Comparison of ENCODE assay signal across 29 cellular contexts in genomic region chr12:56431850-56432249, GRCh38. TPM values are rescaled to one million over a fixed set of nuclear protein-coding genes. Genes with fewer than 3 reads are reported as not detected.
"Had no signal": no experiment of that assay in that cellular context is flagged by ENCODE, and none has a peak within 500 bp of the region (broad histone marks: within the 10 kb centered on the region; RNA-seq: fewer than 3 reads in every experiment).

No MANE protein-coding gene starts in this region.

- H3K27ac Mint-ChIP-seq: activated CD4-positive, alpha-beta memory T cell treated with anti-CD3 and anti-CD28 coated beads for 36 hours; activated naive CD4-positive, alpha-beta T cell treated with anti-CD3 and anti-CD28 coated beads, Interleukin-2, amount 10 ng/mL, durations not matched to agents 7 days and 5 days; activated T-cell treated with anti-CD3 and anti-CD28 coated beads, Interleukin-2, amount 50 U/mL, for 72 hours; brain; memory B cell; T-helper 1 cell treated with Interleukin-12 subunit alpha and Interleukin-12 subunit beta and Interleukin-4 antibody, amounts not matched to agents 30 μg/mL and 1 μg/mL, for 36 hours; type B pancreatic cell had no signal

- H3K9me3 Mint-ChIP-seq: activated CD4-positive, alpha-beta memory T cell treated with anti-CD3 and anti-CD28 coated beads for 36 hours; activated naive CD4-positive, alpha-beta T cell treated with anti-CD3 and anti-CD28 coated beads, Interleukin-2, amount 10 ng/mL, durations not matched to agents 7 days and 5 days; activated T-cell treated with anti-CD3 and anti-CD28 coated beads, Interleukin-2, amount 50 U/mL, for 72 hours; brain; central memory CD8-positive, alpha-beta T cell; memory B cell; nephron progenitor cell; T-helper 1 cell treated with Interleukin-12 subunit alpha and Interleukin-12 subunit beta and Interleukin-4 antibody, amounts not matched to agents 30 μg/mL and 1 μg/mL, for 36 hours; type B pancreatic cell had no signal

- H3K4me3 Mint-ChIP-seq: activated CD4-positive, alpha-beta memory T cell treated with anti-CD3 and anti-CD28 coated beads for 36 hours; activated naive CD4-positive, alpha-beta T cell treated with anti-CD3 and anti-CD28 coated beads, Interleukin-2, amount 10 ng/mL, durations not matched to agents 7 days and 5 days; activated T-cell treated with anti-CD3 and anti-CD28 coated beads, Interleukin-2, amount 50 U/mL, for 72 hours; brain; central memory CD8-positive, alpha-beta T cell; memory B cell; nephron progenitor cell; T-helper 1 cell treated with Interleukin-12 subunit alpha and Interleukin-12 subunit beta and Interleukin-4 antibody, amounts not matched to agents 30 μg/mL and 1 μg/mL, for 36 hours; type B pancreatic cell had no signal

- ATAC-seq: activated T-cell treated with anti-CD3 and anti-CD28 coated beads, Interleukin-2, amount 50 U/mL, for 72 hours; gastrocnemius medialis; left cardiac atrium; mucosa of descending colon; right lobe of liver had no signal

- H3K27me3 ChIP-seq: gastrocnemius medialis, right lobe of liver, testis, vagina had no signal

- H3K36me3 ChIP-seq: gastrocnemius medialis had no signal

- H3K4me1 Mint-ChIP-seq: activated naive CD4-positive, alpha-beta T cell treated with anti-CD3 and anti-CD28 coated beads, Interleukin-2, amount 10 ng/mL, durations not matched to agents 7 days and 5 days; brain; central memory CD8-positive, alpha-beta T cell; memory B cell; nephron progenitor cell had no signal

- H3K27me3 Mint-ChIP-seq: activated CD4-positive, alpha-beta memory T cell treated with anti-CD3 and anti-CD28 coated beads for 36 hours; activated naive CD4-positive, alpha-beta T cell treated with anti-CD3 and anti-CD28 coated beads, Interleukin-2, amount 10 ng/mL, durations not matched to agents 7 days and 5 days; brain; central memory CD8-positive, alpha-beta T cell; memory B cell; type B pancreatic cell had no signal

- H3K4me3 ChIP-seq: gastrocnemius medialis, mucosa of descending colon, right lobe of liver, smooth muscle cell, testis, vagina had no signal

- H3K9me3 ChIP-seq: gastrocnemius medialis, mucosa of descending colon, right lobe of liver, testis, vagina had no signal

- DNase-seq: activated CD4-positive, alpha-beta memory T cell treated with anti-CD3 and anti-CD28 coated beads for 36 hours; activated CD4-positive, alpha-beta T cell treated with anti-CD3 and anti-CD28 coated beads for 4 hours; activated CD4-positive, CD25-positive, alpha-beta regulatory T cell; activated effector memory CD4-positive, alpha-beta T cell treated with anti-CD3 and anti-CD28 coated beads, Interleukin-2, amount 50 U/mL, for 16 hours; activated naive CD4-positive, alpha-beta T cell treated with anti-CD3 and anti-CD28 coated beads, Interleukin-2, amount 10 ng/mL, durations not matched to agents 7 days and 5 days; activated T-cell treated with anti-CD3 and anti-CD28 coated beads, Interleukin-2, amount 50 U/mL, for 72 hours; aorta; cortex of kidney; gastrocnemius medialis; left cardiac atrium; mucosa of descending colon; nephron progenitor cell; occipital lobe; posterior cingulate gyrus; right lobe of liver; stimulated activated CD4-positive, alpha-beta T cell treated with anti-CD3 and anti-CD28 coated beads, Interleukin-2, amount 100 ng/mL, for 48 hours; stimulated activated CD8-positive, alpha-beta memory T cell treated with anti-CD3 and anti-CD28 coated beads, Interleukin-4, amount 100 ng/mL, for 48 hours; stimulated activated naive CD4-positive, alpha-beta T cell; T1000; testis had no signal

- H3K4me1 ChIP-seq: gastrocnemius medialis, right lobe of liver, testis, vagina had no signal

- H3K27ac ChIP-seq: gastrocnemius medialis, right lobe of liver, testis, vagina had no signal

RNA-seq across cellular contexts. Expression of gene MIP, which starts 22.6 kb away (rescaled TPM):
- total RNA-seq: activated CD4-positive, alpha-beta memory T cell treated with anti-CD3 and anti-CD28 coated beads for 36 hours; activated T-cell treated with anti-CD3 and anti-CD28 coated beads, Interleukin-2, amount 50 U/mL, for 72 hours; aorta; epithelial cell of proximal tubule; fibroblast of lung; gastrocnemius medialis; mucosa of descending colon; smooth muscle cell; vagina had no signal
- polyA plus RNA-seq: aorta, fibroblast of lung, smooth muscle cell had no signal
